Comparison of ENCODE assay signal across 1 cellular context in genomic region chr13:113152894-113153809, GRCh38.
TF ChIP-seq lines count a peak whose summit lies in the region.

No MANE protein-coding gene starts in this region.

TF ChIP-seq in WTC11, 78 proteins besides CTCF, POLR2A, EP300 and RAD21 (continued from another document):
- TF ChIP-seq ATF6 (CRISPR knock-in tag; IDR thresholded peaks at IDR 0.05) (no peak), ETV6 (CRISPR knock-in tag; IDR thresholded peaks at IDR 0.05) (peak; percentile 26; the same call in 1 of the 2 replicates), CREM (CRISPR knock-in tag; IDR thresholded peaks at IDR 0.05) (no peak), ATF2 (CRISPR knock-in tag; IDR thresholded peaks at IDR 0.05; ENCODE audit: borderline replicate concordance, low read depth) (no peak), IRF2 (CRISPR knock-in tag; IDR thresholded peaks at IDR 0.05; ENCODE audit: borderline replicate concordance, low read depth) (no peak), ZBTB21 (CRISPR knock-in tag; IDR thresholded peaks at IDR 0.05; ENCODE audit: borderline replicate concordance) (peak; percentile 36; the same call in 1 of the 2 replicates), RELA (CRISPR knock-in tag; IDR thresholded peaks at IDR 0.05; ENCODE audit: borderline replicate concordance) (peak; percentile 23; the same call in 1 of the 2 replicates), ATF1 (CRISPR knock-in tag; IDR thresholded peaks at IDR 0.05) (no peak), HMGXB4 (CRISPR knock-in tag; IDR thresholded peaks at IDR 0.05) (peak; percentile 84; the same call in 1 of the 2 replicates), USF2 (CRISPR knock-in tag; IDR thresholded peaks at IDR 0.05) (peak; percentile 44; the same call in 1 of the 2 replicates), ZNF138 (CRISPR knock-in tag; conservative IDR thresholded peaks at IDR 0.05) (no peak; the same call in 1 of the 2 replicates), FOXJ3 (CRISPR knock-in tag; IDR thresholded peaks at IDR 0.05; ENCODE audit: borderline replicate concordance) (no peak), USF1 (CRISPR knock-in tag; IDR thresholded peaks at IDR 0.05) (no peak), ZNF396 (CRISPR knock-in tag; IDR thresholded peaks at IDR 0.05; ENCODE audit: borderline replicate concordance) (no peak), STAT6 (CRISPR knock-in tag; conservative IDR thresholded peaks at IDR 0.05; ENCODE audit: low read depth) (no peak), ZMAT4 (CRISPR knock-in tag; IDR thresholded peaks at IDR 0.05) (no peak)
